ENCODE assay signal across 1 cellular context in genomic region chr1:44327679-44328491, GRCh38.
TF ChIP-seq lines count a peak whose summit lies in the region.

No MANE protein-coding gene starts in this region.

TF ChIP-seq in GM23338, 12 proteins besides CTCF, POLR2A, EP300 and RAD21 (continued from another document):
- TF ChIP-seq ZNF462 (CRISPR knock-in tag; IDR thresholded peaks at IDR 0.05), result no peak
- no peak for TF ChIP-seq EZH2 (IDR thresholded peaks at IDR 0.05; ENCODE audit: low read depth, unreplicated experiment)
- TF ChIP-seq ETS1 (IDR thresholded peaks at IDR 0.05), result no peak
- no peak for TF ChIP-seq STAT1 (IDR thresholded peaks at IDR 0.05; ENCODE audit: unreplicated experiment)
- TF ChIP-seq ZNF114 (CRISPR knock-in tag; IDR thresholded peaks at IDR 0.05), result no peak
- no peak for TF ChIP-seq JUNB (IDR thresholded peaks at IDR 0.05; ENCODE audit: unreplicated experiment)
